ENCODE assay signal across 9 cellular contexts in the genomic region with DNA sequence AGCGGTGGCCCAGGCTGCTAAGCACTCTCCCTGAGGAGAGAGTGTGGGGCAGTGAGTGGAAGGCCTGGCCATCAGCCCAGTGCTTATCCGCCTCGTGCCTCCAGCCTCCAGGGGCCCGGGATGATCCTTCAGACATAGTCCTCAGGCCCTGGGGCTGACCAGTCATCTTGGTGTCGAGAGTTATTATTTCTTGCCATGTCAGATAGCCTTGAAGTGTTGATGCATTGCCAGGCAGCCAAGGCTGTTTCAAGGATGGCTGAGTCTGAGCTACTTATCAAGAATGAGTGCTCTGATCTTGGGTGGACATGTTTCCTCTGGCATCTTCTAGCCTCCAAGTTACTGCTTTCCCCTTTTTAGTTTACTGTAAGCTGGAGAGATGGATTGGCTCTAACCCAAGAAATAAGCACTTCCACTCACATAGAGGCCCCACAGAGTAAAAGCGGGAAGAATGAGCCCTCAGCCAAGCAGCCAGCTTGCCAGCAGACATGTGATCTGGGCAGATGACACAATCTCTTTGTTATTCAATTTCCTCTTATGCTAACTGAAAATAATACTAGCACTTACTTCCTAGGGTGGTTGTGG.
DNase-seq lines count a peak whose midpoint lies in the region; ATAC-seq, FAIRE-seq and TF ChIP-seq lines count a peak whose summit lies in the region.
"Had no signal": no experiment of that assay in that cellular context is flagged by ENCODE, and none has a peak within 500 bp of the region (broad histone marks: within the 10 kb centered on the region; RNA-seq: fewer than 3 reads in every experiment).

No MANE protein-coding gene starts in this region.

- H3K79me2 ChIP-seq in HepG2 (ENCODE audit: insufficient read depth, low read length), result no peaks in the 10 kb centered on the region

- in situ Hi-C loops in HepG2 (cut with HindIII; ENCODE audit: extremely low pct_ligation_motif_present, low pct_unique_long_range_greater_than_20kb), result no loop called here

- CTCF ChIA-PET in HepG2 (lab: Yijun Ruan, JAX; ENCODE audit: low intra/inter-chr PET ratio, low total read pairs), result no interaction called here

- DNase-seq in HepG2 (ENCODE audit: low spot score), result no peak
- DNase-seq in SKM-1 (lab: John Stamatoyannopoulos, UW; ENCODE audit: unreplicated experiment), result peak; percentile 9
- DNase-seq in foreskin fibroblast, result peak; percentile 86 to 95
- peak; percentile 82 for DNase-seq in pulmonary artery endothelial cell (ENCODE audit: low read depth, low spot score)
- no peak for DNase-seq in germinal center (ENCODE audit: low spot score)

- ATAC-seq in HepG2 (no peak), GM19328 (IDR thresholded peaks at IDR 0.05; ENCODE audit: unreplicated experiment) (no peak), HG03565 (IDR thresholded peaks at IDR 0.05; ENCODE audit: unreplicated experiment) (no peak)

- intact Hi-C loops in HepG2 (cut with micrococcal nuclease; ENCODE audit: unreplicated experiment), result no loop called here

- H3K4me2 ChIP-seq in HepG2 (ENCODE audit: low read depth, low read length), result no peak overlapping the region

- no peak for TF ChIP-seq CTCF in liver (IDR thresholded peaks at IDR 0.05; ENCODE audit: low read depth, low read length, missing input control)
- no peak for TF ChIP-seq CTCF in HepG2 (CRISPR knock-in tag; IDR thresholded peaks at IDR 0.05)
- TF ChIP-seq CTCF in foreskin fibroblast (IDR thresholded peaks at IDR 0.05; ENCODE audit: low read depth, low read length), result no peak

- POLR2A ChIA-PET in HepG2 (lab: Yijun Ruan, JAX), result no interaction called here

- TF ChIP-seq POLR2A in HepG2 (IDR thresholded peaks at IDR 0.05; ENCODE audit: insufficient read depth in 1 of 2, low read depth in 2 of 2, low read length in 2 of 2), result no peak

- no peaks in the 10 kb centered on the region for H3K36me3 ChIP-seq in liver (ENCODE audit: control insufficient read depth in 4 of 4, insufficient read depth in 3 of 4, low read depth in 1 of 4, low read length in 3 of 4)
- H3K36me3 ChIP-seq in HepG2 (replicated peaks in 1 of 2; ENCODE audit: control insufficient read depth in 1 of 2, insufficient read depth in 2 of 2, low read length in 2 of 2), result no peaks in the 10 kb centered on the region

- 67% methylated on average over 6 of the region's 6 CpGs for WGBS in liver
- WGBS in HepG2 (ENCODE audit: low lambda C conversion rate), result 17% methylated on average over 5 of the region's 6 CpGs

- H3K4me1 ChIP-seq in liver (ENCODE audit: control insufficient read depth in 4 of 4, insufficient read depth in 4 of 4, low read length in 3 of 4) (peaks cover 7 to 37% (median 10%) of the 10 kb centered on the region in 4 donors), HepG2 (ENCODE audit: insufficient read depth, low read length) (no peaks in the 10 kb centered on the region)

- H3K9me3 ChIP-seq in liver (ENCODE audit: control insufficient read depth in 4 of 4, low read length in 3 of 4), result no peaks in the 10 kb centered on the region
- no peaks in the 10 kb centered on the region for H3K9me3 ChIP-seq in HepG2 (ENCODE audit: low read length)

- no peak for FAIRE-seq in HepG2 (lab: Jason Lieb, UNC)

- peak overlapping the region; percentile 68 to 84 for H3K27ac ChIP-seq in liver (ENCODE audit: low read depth in 1 of 2, low read length in 2 of 2)
- H3K27ac ChIP-seq in HepG2 (ENCODE audit: extremely low read length, insufficient read depth, low read length), result no peak overlapping the region
- H3K27ac ChIP-seq: VCaP had no signal

- H3K9ac ChIP-seq in liver (ENCODE audit: low read depth in 1 of 2, low read length in 2 of 2) (no peak overlapping the region), HepG2 (ENCODE audit: insufficient read depth, low read depth, low read length) (no peak overlapping the region)

- TF ChIP-seq RAD21 in liver (IDR thresholded peaks at IDR 0.05) (peak; percentile 27 to 38), HepG2 (CRISPR knock-in tag; IDR thresholded peaks at IDR 0.05) (no peak)

- H3K4me3 ChIP-seq in liver (ENCODE audit: low read depth in 1 of 3, low read length in 3 of 3), result no peak overlapping the region
- no peak overlapping the region for H3K4me3 ChIP-seq in HepG2 (replicated peaks in 1 of 3; ENCODE audit: insufficient read depth in 1 of 3, low read depth in 2 of 3, low read length in 3 of 3)
- no peak overlapping the region for H3K4me3 ChIP-seq in foreskin fibroblast (ENCODE audit: low read depth in 1 of 2, low read length in 2 of 2)

- no peaks in the 10 kb centered on the region for H4K20me1 ChIP-seq in HepG2 (ENCODE audit: insufficient read depth, low read length)

- H3K27me3 ChIP-seq in liver (ENCODE audit: control insufficient read depth in 4 of 4, insufficient read depth in 4 of 4, low read length in 3 of 4) (no peaks in the 10 kb centered on the region), HepG2 (ENCODE audit: control insufficient read depth in 1 of 2, insufficient read depth in 2 of 2, low read length in 2 of 2) (peaks cover 0 to 19% of the 10 kb centered on the region in 2 experiments; a peak in 2 of 5 replicates)

- TF ChIP-seq EP300 in HepG2 (IDR thresholded peaks at IDR 0.05; ENCODE audit: low read depth in 2 of 2, low read length in 2 of 2) (no peak), HepG2 (CRISPR knock-in tag; IDR thresholded peaks at IDR 0.05; ENCODE audit: borderline replicate concordance) (no peak)

- no TSS peak for BruUV-seq in HepG2 (replicated peaks; lab: Mats Ljungman, UMichigan)

- H2AFZ ChIP-seq in HepG2 (ENCODE audit: low read length), result no peak overlapping the region

TF ChIP-seq in liver, 16 proteins besides CTCF, POLR2A, EP300 and RAD21 (continues in another document):
- TF ChIP-seq YY1 (IDR thresholded peaks at IDR 0.05) (peak; percentile 38), FOXA2 (IDR thresholded peaks at IDR 0.05) (no peak), GABPA (IDR thresholded peaks at IDR 0.05 in 1 of 2, conservative IDR thresholded peaks at IDR 0.05 in 1 of 2) (no peak), FOXA1 (IDR thresholded peaks at IDR 0.05) (no peak), EGR1 (IDR thresholded peaks at IDR 0.05; ENCODE audit: low read depth in 2 of 2) (no peak), HNF4A (conservative IDR thresholded peaks at IDR 0.05) (no peak), HNF4G (IDR thresholded peaks at IDR 0.05) (no peak), JUND (IDR thresholded peaks at IDR 0.05) (peak in 1 of 2 donors; percentile 29), ATF3 (IDR thresholded peaks at IDR 0.05) (peak; percentile 43)
- TF ChIP-seq, protein P1, sequence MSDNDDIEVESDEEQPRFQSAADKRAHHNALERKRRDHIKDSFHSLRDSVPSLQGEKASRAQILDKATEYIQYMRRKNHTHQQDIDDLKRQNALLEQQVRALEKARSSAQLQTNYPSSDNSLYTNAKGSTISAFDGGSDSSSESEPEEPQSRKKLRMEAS (IDR thresholded peaks at IDR 0.05), result no peak

TF ChIP-seq in HepG2, 621 proteins besides CTCF, POLR2A, EP300 and RAD21:
- TF ChIP-seq SMYD3 (CRISPR knock-in tag; IDR thresholded peaks at IDR 0.05), result no peak

Comparison
In these comparisons a context has a peak if more than half of its experiments do, and no peak if none do; other contexts are left out.
1. DNase-seq: peak in SKM-1 (single experiment), foreskin fibroblast (2 of 2) and pulmonary artery endothelial cell (single experiment); none in HepG2 (single experiment) and germinal center (single experiment).